ENCODE assay signal across 8 cellular contexts in the genomic region with DNA sequence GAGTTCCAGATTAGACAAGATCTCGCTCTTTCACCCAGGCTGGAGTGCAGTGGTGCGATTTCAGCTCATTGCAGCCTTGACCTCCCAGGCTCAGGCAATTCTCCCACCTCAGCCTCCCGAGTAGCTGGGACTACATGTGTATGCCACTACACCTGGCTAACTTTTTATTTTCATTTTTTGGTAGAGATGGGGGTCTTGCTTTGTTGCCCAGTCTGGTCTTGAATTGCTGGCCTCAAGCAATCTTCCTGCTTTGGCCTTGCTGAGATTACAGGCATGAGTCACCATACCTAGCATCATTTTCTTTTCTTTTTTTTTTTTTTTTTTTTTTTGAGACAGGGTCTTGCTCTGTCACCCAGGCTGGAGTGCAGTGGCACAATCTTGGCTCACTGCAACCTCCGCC. TPM values are rescaled to one million over a fixed set of nuclear protein-coding genes. Genes with fewer than 3 reads are reported as not detected.
DNase-seq lines count a peak whose midpoint lies in the region; ATAC-seq, FAIRE-seq and TF ChIP-seq lines count a peak whose summit lies in the region.
"Not testable (repeated sequence)": the region's sequence is repeated elsewhere in the genome, so short reads cannot be mapped to it uniquely, and the experiment has no call there.
"Had no signal": no experiment of that assay in that cellular context is flagged by ENCODE, and none has a peak within 500 bp of the region (broad histone marks: within the 10 kb centered on the region; RNA-seq: fewer than 3 reads in every experiment).

No MANE protein-coding gene starts in this region.

- not testable (repeated sequence) for TF ChIP-seq POLR2A in K562 (conservative IDR thresholded peaks at IDR 0.05)

- BruUV-seq in PC-3 (replicated peaks; lab: Mats Ljungman, UMichigan); K562 (replicated peaks; lab: Mats Ljungman, UMichigan): not testable (repeated sequence)

- H3K9me3 Mint-ChIP-seq in WTC11, result not testable (repeated sequence)

- TF ChIP-seq EP300 in K562 (IDR thresholded peaks at IDR 0.05; ENCODE audit: low read length), result not testable (repeated sequence)

- H4K20me1 ChIP-seq in GM23248 (ENCODE audit: insufficient read depth); PC-3 (ENCODE audit: low read length); K562 (replicated peaks; ENCODE audit: control insufficient read depth, insufficient read depth, low read length): not testable (repeated sequence)

- peaks cover 13% of the 10 kb centered on the region; the same call in 1 of the 2 replicates for H3K27me3 ChIP-seq in GM23248 (replicated peaks; ENCODE audit: insufficient read depth)
- peaks cover 42% of the 10 kb centered on the region for H3K27me3 ChIP-seq in PC-3 (ENCODE audit: low read length)
- not testable (repeated sequence) for H3K27me3 ChIP-seq in K562 (ENCODE audit: control insufficient read depth in 2 of 2, insufficient read depth in 2 of 2, low read length in 2 of 2)

- H3K27ac ChIP-seq in GM23248; HEK293 (ENCODE audit: extremely low read depth, low read depth, low read length); PC-3 (ENCODE audit: low read length); K562 (ENCODE audit: extremely low read depth, low read depth, low read length): not testable (repeated sequence)

- peaks cover 15% of the 10 kb centered on the region for H3K27me3 Mint-ChIP-seq in WTC11 (ENCODE audit: low read depth)

- H3K9me1 ChIP-seq in K562 (ENCODE audit: control insufficient read depth, insufficient read depth, low read length), result not testable (repeated sequence)

- H3K4me3 ChIP-seq in GM23248; HEK293 (ENCODE audit: low read depth, low read length); PC-3 (ENCODE audit: low read length); K562: not testable (repeated sequence)

- H3K36me3 Mint-ChIP-seq in WTC11, result not testable (repeated sequence)

- TF ChIP-seq RAD21 in K562 (CRISPR knock-in tag; conservative IDR thresholded peaks at IDR 0.05 in 1 of 2, IDR thresholded peaks at IDR 0.05 in 1 of 2), result not testable (repeated sequence)

- in situ Hi-C loops in GM23248 (cut with MboI), result loop anchor here (5.0 kb wide), 1 partner anchor 85 kb away; no protein-coding TSS in a partner anchor
- in situ Hi-C loops in K562 (cut with MboI), result loop anchor here (5.0 kb wide), 1 partner anchor 75 kb away; a partner anchor contains a TSS

- H3K4me1 ChIP-seq in GM23248 (ENCODE audit: insufficient read depth); HEK293 (ENCODE audit: control insufficient read depth, insufficient read depth, low read length): not testable (repeated sequence)
- H3K4me1 ChIP-seq in PC-3 (ENCODE audit: insufficient read depth, low read length) (peaks cover 12% of the 10 kb centered on the region), K562 (replicated peaks in 1 of 2; ENCODE audit: control insufficient read depth in 2 of 2, insufficient read depth in 2 of 2, low read length in 2 of 2) (peaks cover 19 to 20% of the 10 kb centered on the region in 2 experiments; a peak in 4 of 5 replicates)

- intact Hi-C loops in PC-3 (cut with micrococcal nuclease), result loop anchor here (1.0 kb wide), 2 partner anchors 69 to 87 kb away; no protein-coding TSS in a partner anchor
- intact Hi-C loops in K562 (cut with micrococcal nuclease), result loop anchor here (1.0 kb wide), 2 partner anchors 69 to 87 kb away; no protein-coding TSS in a partner anchor

- not testable (repeated sequence) for H3K9ac ChIP-seq in GM23248; PC-3 (ENCODE audit: low read length); K562 (ENCODE audit: insufficient read depth in 1 of 2, low read depth in 2 of 2, low read length in 2 of 2)

- not testable (repeated sequence) for FAIRE-seq in K562 (lab: Jason Lieb, UNC)

- POLR2A ChIA-PET in HEK293 (lab: Yijun Ruan, JAX), result interaction anchor here (1.3 to 2.6 kb wide), 3 partner anchors 55 to 128 kb away, joined by 3 to 13 read pairs (median 4); a partner anchor contains a TSS
- POLR2A ChIA-PET in PC-3 (lab: Charles Lee; ENCODE audit: unreplicated experiment); K562 (lab: Yijun Ruan, JAX): not testable (repeated sequence)
- POLR2A ChIA-PET in WTC11 (lab: Charles Lee), result interaction anchor here (0.6 to 1.2 kb wide), 5 partner anchors 37 to 606 kb away, joined by 3 to 7 read pairs (median 4); a partner anchor contains a TSS

- WGBS in GM23248 (ENCODE audit: low coverage in 1 of 2, low lambda C conversion rate in 2 of 2, missing lambda C conversion rate in 2 of 2), 2 experiments, result 100% methylated on average over 4 of the region's 4 CpGs
- 33% methylated on average over 4 of the region's 4 CpGs for WGBS in K562 (ENCODE audit: insufficient coverage, low coverage, missing lambda C conversion rate)

- H3F3A ChIP-seq in GM23248 (ENCODE audit: insufficient read depth); PC-3 (ENCODE audit: low read length, unreplicated experiment): not testable (repeated sequence)

- DNase-seq in ELR (ENCODE audit: low read depth), result peak; percentile 21
- DNase-seq in GM23248, result peak; percentile 30
- peak; percentile 23 for DNase-seq in PC-3
- DNase-seq in WTC11 (ENCODE audit: low spot score); K562 (ENCODE audit: extremely low read depth in 1 of 4, low spot score in 3 of 4): not testable (repeated sequence)
- peak; percentile 8 for DNase-seq in amniotic epithelial cell (ENCODE audit: low read depth)

- not testable (repeated sequence) for H3K4me3 Mint-ChIP-seq in WTC11

- peaks cover 24% of the 10 kb centered on the region for H3K4me1 Mint-ChIP-seq in WTC11

- H3K4me2 ChIP-seq in GM23248 (ENCODE audit: unreplicated experiment); PC-3 (ENCODE audit: low read length); K562 (ENCODE audit: insufficient read depth, low read length): not testable (repeated sequence)

- CTCF ChIA-PET in HEK293 (lab: Yijun Ruan, JAX), result interaction anchor here (0.5 to 6.8 kb wide), 19 partner anchors 9 to 287 kb away, joined by 3 to 204 read pairs (median 14); a partner anchor contains a TSS
- CTCF ChIA-PET in PC-3 (lab: Charles Lee), result interaction anchor here (0.6 kb wide), 1 partner anchor 72 kb away, joined by 3 read pairs; no protein-coding TSS in a partner anchor
- CTCF ChIA-PET in WTC11 (lab: Charles Lee), result interaction anchor here (0.8 to 8.9 kb wide), 13 partner anchors 13 to 127 kb away, joined by 3 to 138 read pairs (median 10); a partner anchor contains a TSS
- CTCF ChIA-PET in K562 (lab: Yijun Ruan, JAX; ENCODE audit: low intra/inter-chr PET ratio), result interaction anchor here (0.7 to 5.7 kb wide), 4 partner anchors 69 to 513 kb away, joined by 3 to 108 read pairs (median 18); a partner anchor contains a TSS

- not testable (repeated sequence) for H3K79me2 ChIP-seq in GM23248 (ENCODE audit: insufficient read depth); PC-3 (ENCODE audit: low read length); K562 (ENCODE audit: control insufficient read depth, insufficient read depth, low read length)

- not testable (repeated sequence) for H3K9me2 ChIP-seq in GM23248 (ENCODE audit: insufficient read depth); PC-3 (replicated peaks; ENCODE audit: low read length)

- not testable (repeated sequence) for H3K27ac Mint-ChIP-seq in WTC11

- ATAC-seq in PC-3, WTC11, K562: not testable (repeated sequence)

- H3K36me3 ChIP-seq in GM23248 (ENCODE audit: low read depth); HEK293 (ENCODE audit: control insufficient read depth in 2 of 2, insufficient read depth in 1 of 2, low read length in 2 of 2); PC-3 (ENCODE audit: low read depth, low read length); K562 (ENCODE audit: control insufficient read depth, insufficient read depth, low read length): not testable (repeated sequence)

- not testable (repeated sequence) for TF ChIP-seq CTCF in HEK293 (tag by site-specific recombination; IDR thresholded peaks at IDR 0.05); PC-3 (conservative IDR thresholded peaks at IDR 0.05; ENCODE audit: low read depth, low read length); WTC11 (IDR thresholded peaks at IDR 0.05); K562 (IDR thresholded peaks at IDR 0.05 in 2 of 3, conservative IDR thresholded peaks at IDR 0.05 in 1 of 3; ENCODE audit: insufficient read depth in 2 of 3, low read depth in 1 of 3, low read length in 3 of 3)

- not testable (repeated sequence) for H3K9me3 ChIP-seq in GM23248 (ENCODE audit: low read depth); HEK293 (ENCODE audit: control insufficient read depth, insufficient read depth, low read depth, low read length); PC-3 (ENCODE audit: low read length); K562 (replicated peaks; ENCODE audit: control insufficient read depth, insufficient read depth, low read depth, low read length)

- not testable (repeated sequence) for H2AFZ ChIP-seq in GM23248; PC-3 (ENCODE audit: low read length); K562 (ENCODE audit: low read depth, low read length)

RNA-seq across cellular contexts. Expression of a gene that starts 36.4 kb away (rescaled TPM):
- 0.32 and 0.38 TPM in 2 replicates for total RNA-seq in GM23248 (2014; rRNA removed; shearing (Covaris generic))
- polyA plus RNA-seq in GM23248 (2016; fragmentation: Nextera tagmentation; extraction: Ambion mirVana) (0.09 and 0.16 TPM in 2 replicates), K562 (2011; rRNA removed) (3.4 and 3.5 TPM in 2 replicates), K562 (2014; fragmentation: Illumina TruSeq; extraction: Trizol) (1.8 and 3.2 TPM in 2 replicates), K562 (2014; fragmentation: Nextera tagmentation; extraction: Ambion mirVana) (under 1 TPM; 0.06 to 0.10 TPM), K562 (2014; rRNA removed) (4.0 and 4.7 TPM in 2 replicates)
- total RNA-seq in PC-3 (2014; rRNA removed) (0.36 and 0.86 TPM in 2 replicates), WTC11 (2021) (40.3 to 46.2 TPM (median 41.6 TPM) in 3 replicates), K562 (2014; rRNA removed) (6.4 and 7.1 TPM in 2 replicates), K562 (2014; rRNA removed; fragmentation: Illumina TruSeq; extraction: Trizol) (0.73 and 1.2 TPM in 2 replicates), K562 (2015; rRNA removed; fragmentation: Illumina TruSeq; extraction: Trizol) (2.4 TPM in 2 replicates), K562 (2021) (6.6 and 7.0 TPM in 2 replicates)
- total RNA-seq in K562 (2011; cell fraction: chromatin; rRNA removed; ENCODE audit: low replicate concordance), result 7.7 and 21.3 TPM in 2 replicates
- 14.7 and 14.9 TPM in 2 replicates for total RNA-seq in K562 (2011; cell fraction: nucleolus; rRNA removed)
- 10.3 and 11.8 TPM in 2 replicates for total RNA-seq in K562 (2011; cell fraction: nucleoplasm; rRNA removed)
- 3.6 and 8.3 TPM in 2 replicates for polyA plus RNA-seq in K562 (2011; cell fraction: cytosol; rRNA removed)
- 7.7 and 13.0 TPM in 2 replicates for polyA plus RNA-seq in K562 (2011; cell fraction: nucleus; rRNA removed)
- polyA plus RNA-seq in K562 (2012), result 3.4 and 4.5 TPM in 2 replicates
- polyA minus RNA-seq in K562 (2011; rRNA and poly(A)+ RNA removed), result 1.9 and 3.2 TPM in 2 replicates
- 4.7 and 5.6 TPM in 2 replicates for polyA minus RNA-seq in K562 (2011; cell fraction: cytosol; rRNA and poly(A)+ RNA removed)
- polyA minus RNA-seq in K562 (2011; cell fraction: nucleus; rRNA and poly(A)+ RNA removed), result 7.0 and 7.4 TPM in 2 replicates
- polyA plus RNA-seq: CD14-positive monocyte had no signal

RNA-seq across cellular contexts. Expression of a gene that starts 53.8 kb away (rescaled TPM):
- total RNA-seq in GM23248 (2014; rRNA removed; shearing (Covaris generic)), result 17.5 and 33.9 TPM in 2 replicates
- 19.9 and 20.7 TPM in 2 replicates for polyA plus RNA-seq in GM23248 (2016; fragmentation: Nextera tagmentation; extraction: Ambion mirVana)
- 33.2 and 36.4 TPM in 2 replicates for total RNA-seq in PC-3 (2014; rRNA removed)
- 86.1 to 93.3 TPM (median 92.5 TPM) in 3 replicates for total RNA-seq in WTC11 (2021)
- 123 and 227 TPM in 2 replicates for total RNA-seq in K562 (2011; cell fraction: chromatin; rRNA removed; ENCODE audit: low replicate concordance)
- total RNA-seq in K562 (2011; cell fraction: nucleolus; rRNA removed), result 112 and 125 TPM in 2 replicates
- 135 and 197 TPM in 2 replicates for total RNA-seq in K562 (2011; cell fraction: nucleoplasm; rRNA removed)
- total RNA-seq in K562 (2014; rRNA removed), result 37.0 and 39.0 TPM in 2 replicates
- total RNA-seq in K562 (2014; rRNA removed; fragmentation: Illumina TruSeq; extraction: Trizol), result 16.9 and 21.1 TPM in 2 replicates
- 19.2 and 20.3 TPM in 2 replicates for total RNA-seq in K562 (2015; rRNA removed; fragmentation: Illumina TruSeq; extraction: Trizol)
- total RNA-seq in K562 (2021), result 53.6 and 54.8 TPM in 2 replicates
- polyA plus RNA-seq in K562 (2011; rRNA removed), result 54.3 and 57.0 TPM in 2 replicates
- 52.6 and 79.7 TPM in 2 replicates for polyA plus RNA-seq in K562 (2011; cell fraction: cytosol; rRNA removed)
- polyA plus RNA-seq in K562 (2011; cell fraction: nucleus; rRNA removed), result 95.5 and 159 TPM in 2 replicates
- polyA plus RNA-seq in K562 (2012), result 47.6 and 49.2 TPM in 2 replicates
- 28.3 and 36.1 TPM in 2 replicates for polyA plus RNA-seq in K562 (2014; fragmentation: Illumina TruSeq; extraction: Trizol)
- 1 to 10 TPM; 2.6 to 4.4 TPM for polyA plus RNA-seq in K562 (2014; fragmentation: Nextera tagmentation; extraction: Ambion mirVana)
- polyA plus RNA-seq in K562 (2014; rRNA removed), result 44.3 and 45.0 TPM in 2 replicates
- 39.4 and 55.6 TPM in 2 replicates for polyA minus RNA-seq in K562 (2011; rRNA and poly(A)+ RNA removed)
- 23.1 and 24.5 TPM in 2 replicates for polyA minus RNA-seq in K562 (2011; cell fraction: cytosol; rRNA and poly(A)+ RNA removed)
- 43.0 and 45.6 TPM in 2 replicates for polyA minus RNA-seq in K562 (2011; cell fraction: nucleus; rRNA and poly(A)+ RNA removed)
